24 cellular contexts compared by ENCODE assay signal in the genomic region with DNA sequence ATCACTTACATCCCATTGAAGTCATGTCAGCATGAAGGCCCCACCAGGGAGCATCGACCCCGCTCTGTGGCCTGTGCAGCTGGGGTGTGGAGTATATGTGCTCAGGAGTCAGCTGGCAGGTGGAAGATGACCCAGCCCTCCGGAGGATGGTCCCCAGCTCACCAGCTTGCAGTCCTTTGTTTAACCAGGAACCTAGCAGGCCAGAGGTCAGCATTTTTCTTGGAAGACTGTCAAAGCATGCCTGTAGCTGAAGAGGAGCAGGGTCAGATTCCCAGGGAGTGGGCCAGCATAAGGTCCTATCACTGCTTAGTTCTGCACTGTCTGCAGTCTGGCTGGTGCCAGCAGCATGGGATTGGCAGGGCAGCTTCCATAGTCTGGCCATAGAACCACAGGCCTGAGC. TPM values are rescaled to one million over a fixed set of nuclear protein-coding genes. Genes with fewer than 3 reads are reported as not detected.
A peak's percentile ranks its signal among the peaks of the same experiment; 100 is the strongest.
DNase-seq lines count a peak whose midpoint lies in the region; ATAC-seq and TF ChIP-seq lines count a peak whose summit lies in the region.
"Had no signal": no experiment of that assay in that cellular context is flagged by ENCODE, and none has a peak within 500 bp of the region (broad histone marks: within the 10 kb centered on the region; RNA-seq: fewer than 3 reads in every experiment).

No MANE protein-coding gene starts in this region.

- H3K27ac ChIP-seq in caudate nucleus (ENCODE audit: low read depth, low read length) (peak overlapping the region; percentile 46), layer of hippocampus (ENCODE audit: low read depth, low read length) (peak overlapping the region; percentile 54), substantia nigra (ENCODE audit: low read depth, low read length, poor library complexity, severe bottlenecking) (peak overlapping the region; percentile 67), GM23248 (no peak overlapping the region), upper lobe of right lung (no peak overlapping the region)
- H3K27ac ChIP-seq: body of pancreas, HL-60, SJCRH30 had no signal

- no peak overlapping the region for H3K4me2 ChIP-seq in GM23248 (ENCODE audit: unreplicated experiment)

- intact Hi-C loops in upper lobe of right lung (cut with DNase I) = no loop called here

- no peak overlapping the region for H2AFZ ChIP-seq in GM23248

- H3K4me3 ChIP-seq in GM23248 (no peak overlapping the region), upper lobe of right lung (no peak overlapping the region)
- H3K4me3 ChIP-seq: body of pancreas, SJCRH30, upper lobe of left lung had no signal

- H3K9me3 ChIP-seq in GM23248 (ENCODE audit: low read depth) (no peaks in the 10 kb centered on the region), upper lobe of right lung (no peaks in the 10 kb centered on the region)
- H3K9me3 ChIP-seq: body of pancreas, SJCRH30, upper lobe of left lung had no signal

- ATAC-seq in GM21529 (IDR thresholded peaks at IDR 0.05; ENCODE audit: unreplicated experiment) (no peak), upper lobe of right lung (no peak)
- ATAC-seq: body of pancreas; effector memory CD8-positive, alpha-beta T cell had no signal

- H3K27me3 ChIP-seq in layer of hippocampus (ENCODE audit: control insufficient read depth, insufficient read depth, low read length) (no peaks in the 10 kb centered on the region), GM23248 (replicated peaks; ENCODE audit: insufficient read depth) (no peaks in the 10 kb centered on the region), upper lobe of right lung (no peaks in the 10 kb centered on the region)
- H3K27me3 ChIP-seq: body of pancreas, SJCRH30, upper lobe of left lung had no signal

- DNase-seq in NCI-H2196 (lab: John Stamatoyannopoulos, UW; ENCODE audit: unreplicated experiment) (peak; percentile 34), caudate nucleus (lab: John Stamatoyannopoulos, UW) (no peak), substantia nigra (lab: John Stamatoyannopoulos, UW) (no peak), GM23248 (no peak), upper lobe of right lung (no peak)
- DNase-seq: activated B cell treated with CpG ODN at 0.5 μM for 24 hours; activated CD4-positive, alpha-beta T cell treated with anti-CD3 and anti-CD28 coated beads, Interleukin-2, amount 50 U/mL, for 1 hour; activated naive CD4-positive, alpha-beta T cell; activated T-cell treated with anti-CD3 and anti-CD28 coated beads, Interleukin-2, amount 50 U/mL, for 48 hours; body of pancreas; CD4-positive, alpha-beta memory T cell; effector memory CD8-positive, alpha-beta T cell; foreskin fibroblast; H7; midbrain; NCI-H1694; NCI-H526 treated with DMSO at 0.1 percent for 48 hours; retina; SJCRH30; upper lobe of left lung had no signal

- peaks cover 20% of the 10 kb centered on the region for H3F3A ChIP-seq in GM23248 (ENCODE audit: insufficient read depth)

- H3K36me3 ChIP-seq in GM23248 (ENCODE audit: low read depth) (no peaks in the 10 kb centered on the region), upper lobe of right lung (no peaks in the 10 kb centered on the region)
- H3K36me3 ChIP-seq: upper lobe of left lung had no signal

- no peak overlapping the region for H3K9ac ChIP-seq in GM23248

- no peaks in the 10 kb centered on the region for H3K9me2 ChIP-seq in GM23248 (ENCODE audit: insufficient read depth)

- peaks cover 5% of the 10 kb centered on the region; the same call in 1 of the 2 replicates for H4K20me1 ChIP-seq in GM23248 (ENCODE audit: insufficient read depth)

- no peak for TF ChIP-seq CTCF in upper lobe of right lung (IDR thresholded peaks at IDR 0.05)

- H3K4me1 ChIP-seq in GM23248 (ENCODE audit: insufficient read depth) (peaks cover 29% of the 10 kb centered on the region), upper lobe of right lung (peaks cover 7% of the 10 kb centered on the region)
- H3K4me1 ChIP-seq: body of pancreas had no signal

- in situ Hi-C loops in GM23248 (cut with MboI) = no loop called here

- 94 to 97% methylated on average over 3 of the region's 3 CpGs for WGBS in GM23248 (ENCODE audit: low coverage in 1 of 2, low lambda C conversion rate in 2 of 2, missing lambda C conversion rate in 2 of 2), 2 experiments

- H3K79me2 ChIP-seq in GM23248 (ENCODE audit: insufficient read depth) = peaks cover 83% of the 10 kb centered on the region

RNA-seq across cellular contexts. Expression of gene NFASC, which starts 12.7 kb away (rescaled TPM):
- total RNA-seq in GM23248 (2014; rRNA removed; shearing (Covaris generic)) = 54.7 and 55.4 TPM in 2 replicates
- polyA plus RNA-seq in GM23248 (2016; fragmentation: Nextera tagmentation; extraction: Ambion mirVana) = 44.5 and 46.3 TPM in 2 replicates
- total RNA-seq in upper lobe of right lung = 24.1 TPM
- total RNA-seq: CD4-positive, alpha-beta memory T cell; osteocyte had no signal
- polyA plus RNA-seq: CD4-positive, alpha-beta memory T cell had no signal

Comparison
In these comparisons a context has a peak if more than half of its experiments do, and no peak if none do; other contexts are left out.
1. H3K27ac ChIP-seq: peak in caudate nucleus (single experiment), layer of hippocampus (single experiment) and substantia nigra (single experiment); none in GM23248 (single experiment) and upper lobe of right lung (single experiment).